Comparison of ENCODE assay signal across 1 cellular context in the genomic region with DNA sequence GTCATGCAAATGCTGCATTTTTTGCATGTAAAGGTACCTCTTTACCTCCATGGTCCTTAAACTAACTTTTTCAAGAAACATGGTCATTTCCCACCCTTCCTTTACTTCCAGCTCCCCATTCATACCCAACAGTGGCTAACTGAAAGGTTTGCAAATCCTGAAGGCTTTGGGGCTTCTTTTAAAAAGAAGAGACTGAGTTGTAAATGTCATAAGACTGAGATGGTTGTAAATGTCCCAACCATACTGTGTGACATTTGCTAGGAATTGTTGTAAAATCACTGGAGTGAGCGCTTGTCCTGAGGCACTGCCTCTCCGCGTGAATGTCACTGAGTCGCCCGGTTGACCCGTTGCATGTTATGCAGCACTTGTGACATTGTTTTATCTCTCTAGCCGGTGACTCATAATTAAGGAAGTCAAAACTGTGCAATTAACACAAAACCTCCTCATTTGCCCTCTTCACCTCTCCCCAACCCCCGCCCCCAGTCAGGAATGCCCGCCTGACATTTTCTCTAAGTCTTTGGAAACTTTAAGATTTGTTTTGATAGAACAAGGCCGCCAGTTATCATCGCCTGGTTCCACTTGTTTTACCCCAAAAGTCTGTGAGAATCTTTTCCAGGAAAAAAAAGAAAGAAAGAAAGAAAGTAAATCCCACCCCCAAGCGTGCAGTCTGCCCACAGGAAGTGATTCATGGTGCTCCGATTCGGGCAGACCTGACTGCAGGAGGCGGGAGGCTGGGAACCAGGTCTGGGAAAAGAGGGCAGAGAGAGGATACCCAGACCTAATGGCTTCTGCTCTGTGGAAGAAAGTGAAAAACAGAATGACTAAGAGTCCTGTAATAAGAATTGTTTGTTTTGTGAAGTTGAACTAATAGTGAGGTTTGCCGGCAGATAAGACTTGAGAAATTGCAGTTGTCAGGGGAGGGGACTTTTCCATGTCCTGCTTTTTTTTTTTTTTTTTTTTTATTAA.
A peak's percentile ranks its signal among the peaks of the same experiment; 100 is the strongest.
TF ChIP-seq lines count a peak whose summit lies in the region.

No MANE protein-coding gene starts in this region.

TF ChIP-seq in HepG2, 621 proteins besides CTCF, POLR2A, EP300 and RAD21 (continued from another document and continues in another):
- TF ChIP-seq, protein P1, sequence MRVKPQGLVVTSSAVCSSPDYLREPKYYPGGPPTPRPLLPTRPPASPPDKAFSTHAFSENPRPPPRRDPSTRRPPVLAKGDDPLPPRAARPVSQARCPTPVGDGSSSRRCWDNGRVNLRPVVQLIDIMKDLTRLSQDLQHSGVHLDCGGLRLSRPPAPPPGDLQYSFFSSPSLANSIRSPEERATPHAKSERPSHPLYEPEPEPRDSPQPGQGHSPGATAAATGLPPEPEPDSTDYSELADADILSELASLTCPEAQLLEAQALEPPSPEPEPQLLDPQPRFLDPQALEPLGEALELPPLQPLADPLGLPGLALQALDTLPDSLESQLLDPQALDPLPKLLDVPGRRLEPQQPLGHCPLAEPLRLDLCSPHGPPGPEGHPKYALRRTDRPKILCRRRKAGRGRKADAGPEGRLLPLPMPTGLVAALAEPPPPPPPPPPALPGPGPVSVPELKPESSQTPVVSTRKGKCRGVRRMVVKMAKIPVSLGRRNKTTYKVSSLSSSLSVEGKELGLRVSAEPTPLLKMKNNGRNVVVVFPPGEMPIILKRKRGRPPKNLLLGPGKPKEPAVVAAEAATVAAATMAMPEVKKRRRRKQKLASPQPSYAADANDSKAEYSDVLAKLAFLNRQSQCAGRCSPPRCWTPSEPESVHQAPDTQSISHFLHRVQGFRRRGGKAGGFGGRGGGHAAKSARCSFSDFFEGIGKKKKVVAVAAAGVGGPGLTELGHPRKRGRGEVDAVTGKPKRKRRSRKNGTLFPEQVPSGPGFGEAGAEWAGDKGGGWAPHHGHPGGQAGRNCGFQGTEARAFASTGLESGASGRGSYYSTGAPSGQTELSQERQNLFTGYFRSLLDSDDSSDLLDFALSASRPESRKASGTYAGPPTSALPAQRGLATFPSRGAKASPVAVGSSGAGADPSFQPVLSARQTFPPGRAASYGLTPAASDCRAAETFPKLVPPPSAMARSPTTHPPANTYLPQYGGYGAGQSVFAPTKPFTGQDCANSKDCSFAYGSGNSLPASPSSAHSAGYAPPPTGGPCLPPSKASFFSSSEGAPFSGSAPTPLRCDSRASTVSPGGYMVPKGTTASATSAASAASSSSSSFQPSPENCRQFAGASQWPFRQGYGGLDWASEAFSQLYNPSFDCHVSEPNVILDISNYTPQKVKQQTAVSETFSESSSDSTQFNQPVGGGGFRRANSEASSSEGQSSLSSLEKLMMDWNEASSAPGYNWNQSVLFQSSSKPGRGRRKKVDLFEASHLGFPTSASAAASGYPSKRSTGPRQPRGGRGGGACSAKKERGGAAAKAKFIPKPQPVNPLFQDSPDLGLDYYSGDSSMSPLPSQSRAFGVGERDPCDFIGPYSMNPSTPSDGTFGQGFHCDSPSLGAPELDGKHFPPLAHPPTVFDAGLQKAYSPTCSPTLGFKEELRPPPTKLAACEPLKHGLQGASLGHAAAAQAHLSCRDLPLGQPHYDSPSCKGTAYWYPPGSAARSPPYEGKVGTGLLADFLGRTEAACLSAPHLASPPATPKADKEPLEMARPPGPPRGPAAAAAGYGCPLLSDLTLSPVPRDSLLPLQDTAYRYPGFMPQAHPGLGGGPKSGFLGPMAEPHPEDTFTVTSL (CRISPR knock-in tag; IDR thresholded peaks at IDR 0.05; ENCODE audit: borderline replicate concordance), result peak; percentile 49; the same call in 1 of the 2 replicates
- peak; percentile 41 for TF ChIP-seq ASH2L (IDR thresholded peaks at IDR 0.05; ENCODE audit: insufficient read length, low read depth, low read length)
- TF ChIP-seq, protein P2, sequence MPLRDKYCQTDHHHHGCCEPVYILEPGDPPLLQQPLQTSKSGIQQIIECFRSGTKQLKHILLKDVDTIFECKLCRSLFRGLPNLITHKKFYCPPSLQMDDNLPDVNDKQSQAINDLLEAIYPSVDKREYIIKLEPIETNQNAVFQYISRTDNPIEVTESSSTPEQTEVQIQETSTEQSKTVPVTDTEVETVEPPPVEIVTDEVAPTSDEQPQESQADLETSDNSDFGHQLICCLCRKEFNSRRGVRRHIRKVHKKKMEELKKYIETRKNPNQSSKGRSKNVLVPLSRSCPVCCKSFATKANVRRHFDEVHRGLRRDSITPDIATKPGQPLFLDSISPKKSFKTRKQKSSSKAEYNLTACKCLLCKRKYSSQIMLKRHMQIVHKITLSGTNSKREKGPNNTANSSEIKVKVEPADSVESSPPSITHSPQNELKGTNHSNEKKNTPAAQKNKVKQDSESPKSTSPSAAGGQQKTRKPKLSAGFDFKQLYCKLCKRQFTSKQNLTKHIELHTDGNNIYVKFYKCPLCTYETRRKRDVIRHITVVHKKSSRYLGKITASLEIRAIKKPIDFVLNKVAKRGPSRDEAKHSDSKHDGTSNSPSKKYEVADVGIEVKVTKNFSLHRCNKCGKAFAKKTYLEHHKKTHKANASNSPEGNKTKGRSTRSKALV (CRISPR knock-in tag; IDR thresholded peaks at IDR 0.05), result 0 out of 2 replicates have a peak, but pooled peaks have one; percentile 31
- TF ChIP-seq, protein P3, sequence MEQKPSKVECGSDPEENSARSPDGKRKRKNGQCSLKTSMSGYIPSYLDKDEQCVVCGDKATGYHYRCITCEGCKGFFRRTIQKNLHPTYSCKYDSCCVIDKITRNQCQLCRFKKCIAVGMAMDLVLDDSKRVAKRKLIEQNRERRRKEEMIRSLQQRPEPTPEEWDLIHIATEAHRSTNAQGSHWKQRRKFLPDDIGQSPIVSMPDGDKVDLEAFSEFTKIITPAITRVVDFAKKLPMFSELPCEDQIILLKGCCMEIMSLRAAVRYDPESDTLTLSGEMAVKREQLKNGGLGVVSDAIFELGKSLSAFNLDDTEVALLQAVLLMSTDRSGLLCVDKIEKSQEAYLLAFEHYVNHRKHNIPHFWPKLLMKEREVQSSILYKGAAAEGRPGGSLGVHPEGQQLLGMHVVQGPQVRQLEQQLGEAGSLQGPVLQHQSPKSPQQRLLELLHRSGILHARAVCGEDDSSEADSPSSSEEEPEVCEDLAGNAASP (CRISPR knock-in tag; IDR thresholded peaks at IDR 0.05; ENCODE audit: borderline replicate concordance), result peak; percentile 27; the same call in 1 of the 2 replicates
- no peak for TF ChIP-seq PAWR (CRISPR knock-in tag; IDR thresholded peaks at IDR 0.05; ENCODE audit: borderline replicate concordance)
- TF ChIP-seq, protein P4, sequence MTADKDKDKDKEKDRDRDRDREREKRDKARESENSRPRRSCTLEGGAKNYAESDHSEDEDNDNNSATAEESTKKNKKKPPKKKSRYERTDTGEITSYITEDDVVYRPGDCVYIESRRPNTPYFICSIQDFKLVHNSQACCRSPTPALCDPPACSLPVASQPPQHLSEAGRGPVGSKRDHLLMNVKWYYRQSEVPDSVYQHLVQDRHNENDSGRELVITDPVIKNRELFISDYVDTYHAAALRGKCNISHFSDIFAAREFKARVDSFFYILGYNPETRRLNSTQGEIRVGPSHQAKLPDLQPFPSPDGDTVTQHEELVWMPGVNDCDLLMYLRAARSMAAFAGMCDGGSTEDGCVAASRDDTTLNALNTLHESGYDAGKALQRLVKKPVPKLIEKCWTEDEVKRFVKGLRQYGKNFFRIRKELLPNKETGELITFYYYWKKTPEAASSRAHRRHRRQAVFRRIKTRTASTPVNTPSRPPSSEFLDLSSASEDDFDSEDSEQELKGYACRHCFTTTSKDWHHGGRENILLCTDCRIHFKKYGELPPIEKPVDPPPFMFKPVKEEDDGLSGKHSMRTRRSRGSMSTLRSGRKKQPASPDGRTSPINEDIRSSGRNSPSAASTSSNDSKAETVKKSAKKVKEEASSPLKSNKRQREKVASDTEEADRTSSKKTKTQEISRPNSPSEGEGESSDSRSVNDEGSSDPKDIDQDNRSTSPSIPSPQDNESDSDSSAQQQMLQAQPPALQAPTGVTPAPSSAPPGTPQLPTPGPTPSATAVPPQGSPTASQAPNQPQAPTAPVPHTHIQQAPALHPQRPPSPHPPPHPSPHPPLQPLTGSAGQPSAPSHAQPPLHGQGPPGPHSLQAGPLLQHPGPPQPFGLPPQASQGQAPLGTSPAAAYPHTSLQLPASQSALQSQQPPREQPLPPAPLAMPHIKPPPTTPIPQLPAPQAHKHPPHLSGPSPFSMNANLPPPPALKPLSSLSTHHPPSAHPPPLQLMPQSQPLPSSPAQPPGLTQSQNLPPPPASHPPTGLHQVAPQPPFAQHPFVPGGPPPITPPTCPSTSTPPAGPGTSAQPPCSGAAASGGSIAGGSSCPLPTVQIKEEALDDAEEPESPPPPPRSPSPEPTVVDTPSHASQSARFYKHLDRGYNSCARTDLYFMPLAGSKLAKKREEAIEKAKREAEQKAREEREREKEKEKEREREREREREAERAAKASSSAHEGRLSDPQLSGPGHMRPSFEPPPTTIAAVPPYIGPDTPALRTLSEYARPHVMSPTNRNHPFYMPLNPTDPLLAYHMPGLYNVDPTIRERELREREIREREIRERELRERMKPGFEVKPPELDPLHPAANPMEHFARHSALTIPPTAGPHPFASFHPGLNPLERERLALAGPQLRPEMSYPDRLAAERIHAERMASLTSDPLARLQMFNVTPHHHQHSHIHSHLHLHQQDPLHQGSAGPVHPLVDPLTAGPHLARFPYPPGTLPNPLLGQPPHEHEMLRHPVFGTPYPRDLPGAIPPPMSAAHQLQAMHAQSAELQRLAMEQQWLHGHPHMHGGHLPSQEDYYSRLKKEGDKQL (CRISPR knock-in tag; IDR thresholded peaks at IDR 0.05; ENCODE audit: low read depth), result 0 out of 2 replicates have a peak, but pooled peaks have one; percentile 31
- TF ChIP-seq SIN3B (IDR thresholded peaks at IDR 0.05; ENCODE audit: low read length), result no peak
- no peak for TF ChIP-seq MED13 (CRISPR knock-in tag; IDR thresholded peaks at IDR 0.05)
- TF ChIP-seq MAF1 (CRISPR knock-in tag; IDR thresholded peaks at IDR 0.05; ENCODE audit: borderline replicate concordance), result no peak
- peak; percentile 9; the same call in 1 of the 2 replicates for TF ChIP-seq STAG1 (CRISPR knock-in tag; IDR thresholded peaks at IDR 0.05)
- TF ChIP-seq, protein P5, sequence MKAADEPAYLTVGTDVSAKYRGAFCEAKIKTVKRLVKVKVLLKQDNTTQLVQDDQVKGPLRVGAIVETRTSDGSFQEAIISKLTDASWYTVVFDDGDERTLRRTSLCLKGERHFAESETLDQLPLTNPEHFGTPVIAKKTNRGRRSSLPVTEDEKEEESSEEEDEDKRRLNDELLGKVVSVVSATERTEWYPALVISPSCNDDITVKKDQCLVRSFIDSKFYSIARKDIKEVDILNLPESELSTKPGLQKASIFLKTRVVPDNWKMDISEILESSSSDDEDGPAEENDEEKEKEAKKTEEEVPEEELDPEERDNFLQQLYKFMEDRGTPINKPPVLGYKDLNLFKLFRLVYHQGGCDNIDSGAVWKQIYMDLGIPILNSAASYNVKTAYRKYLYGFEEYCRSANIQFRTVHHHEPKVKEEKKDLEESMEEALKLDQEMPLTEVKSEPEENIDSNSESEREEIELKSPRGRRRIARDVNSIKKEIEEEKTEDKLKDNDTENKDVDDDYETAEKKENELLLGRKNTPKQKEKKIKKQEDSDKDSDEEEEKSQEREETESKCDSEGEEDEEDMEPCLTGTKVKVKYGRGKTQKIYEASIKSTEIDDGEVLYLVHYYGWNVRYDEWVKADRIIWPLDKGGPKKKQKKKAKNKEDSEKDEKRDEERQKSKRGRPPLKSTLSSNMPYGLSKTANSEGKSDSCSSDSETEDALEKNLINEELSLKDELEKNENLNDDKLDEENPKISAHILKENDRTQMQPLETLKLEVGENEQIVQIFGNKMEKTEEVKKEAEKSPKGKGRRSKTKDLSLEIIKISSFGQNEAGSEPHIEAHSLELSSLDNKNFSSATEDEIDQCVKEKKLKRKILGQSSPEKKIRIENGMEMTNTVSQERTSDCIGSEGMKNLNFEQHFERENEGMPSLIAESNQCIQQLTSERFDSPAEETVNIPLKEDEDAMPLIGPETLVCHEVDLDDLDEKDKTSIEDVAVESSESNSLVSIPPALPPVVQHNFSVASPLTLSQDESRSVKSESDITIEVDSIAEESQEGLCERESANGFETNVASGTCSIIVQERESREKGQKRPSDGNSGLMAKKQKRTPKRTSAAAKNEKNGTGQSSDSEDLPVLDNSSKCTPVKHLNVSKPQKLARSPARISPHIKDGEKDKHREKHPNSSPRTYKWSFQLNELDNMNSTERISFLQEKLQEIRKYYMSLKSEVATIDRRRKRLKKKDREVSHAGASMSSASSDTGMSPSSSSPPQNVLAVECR (CRISPR knock-in tag; IDR thresholded peaks at IDR 0.05; ENCODE audit: borderline replicate concordance), result peak; percentile 22; the same call in 1 of the 2 replicates
- peak; percentile 78 for TF ChIP-seq GATAD2A (CRISPR knock-in tag; IDR thresholded peaks at IDR 0.05)
- no peak for TF ChIP-seq NONO (IDR thresholded peaks at IDR 0.05)
- TF ChIP-seq NONO (CRISPR knock-in tag; conservative IDR thresholded peaks at IDR 0.05), result no peak
- 0 out of 2 replicates have a peak, but pooled peaks have one; percentile 29 for TF ChIP-seq TBX2 (CRISPR knock-in tag; IDR thresholded peaks at IDR 0.05; ENCODE audit: borderline replicate concordance)
- TF ChIP-seq, protein P6, sequence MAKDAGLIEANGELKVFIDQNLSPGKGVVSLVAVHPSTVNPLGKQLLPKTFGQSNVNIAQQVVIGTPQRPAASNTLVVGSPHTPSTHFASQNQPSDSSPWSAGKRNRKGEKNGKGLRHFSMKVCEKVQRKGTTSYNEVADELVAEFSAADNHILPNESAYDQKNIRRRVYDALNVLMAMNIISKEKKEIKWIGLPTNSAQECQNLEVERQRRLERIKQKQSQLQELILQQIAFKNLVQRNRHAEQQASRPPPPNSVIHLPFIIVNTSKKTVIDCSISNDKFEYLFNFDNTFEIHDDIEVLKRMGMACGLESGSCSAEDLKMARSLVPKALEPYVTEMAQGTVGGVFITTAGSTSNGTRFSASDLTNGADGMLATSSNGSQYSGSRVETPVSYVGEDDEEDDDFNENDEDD (CRISPR knock-in tag; IDR thresholded peaks at IDR 0.05; ENCODE audit: borderline replicate concordance), result peak; percentile 42; the same call in 1 of the 2 replicates
- no peak for TF ChIP-seq POLR2G (IDR thresholded peaks at IDR 0.05; ENCODE audit: low read depth, low read length)
- TF ChIP-seq RARA (CRISPR knock-in tag; IDR thresholded peaks at IDR 0.05), result peak; percentile 78
- TF ChIP-seq ZSCAN12 (CRISPR knock-in tag; IDR thresholded peaks at IDR 0.05), result no peak
- TF ChIP-seq XRCC5 (optimal IDR thresholded peaks at IDR 0.05; ENCODE audit: low read length), result no peak
- peak; percentile 66 for TF ChIP-seq FOXA3 (CRISPR knock-in tag; IDR thresholded peaks at IDR 0.05)
- TF ChIP-seq, protein P7, sequence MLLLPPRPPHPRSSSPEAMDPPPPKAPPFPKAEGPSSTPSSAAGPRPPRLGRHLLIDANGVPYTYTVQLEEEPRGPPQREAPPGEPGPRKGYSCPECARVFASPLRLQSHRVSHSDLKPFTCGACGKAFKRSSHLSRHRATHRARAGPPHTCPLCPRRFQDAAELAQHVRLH (CRISPR knock-in tag; IDR thresholded peaks at IDR 0.05; ENCODE audit: borderline replicate concordance, low read depth), result peak; percentile 55; the same call in 1 of the 2 replicates
